In the genomic region with DNA sequence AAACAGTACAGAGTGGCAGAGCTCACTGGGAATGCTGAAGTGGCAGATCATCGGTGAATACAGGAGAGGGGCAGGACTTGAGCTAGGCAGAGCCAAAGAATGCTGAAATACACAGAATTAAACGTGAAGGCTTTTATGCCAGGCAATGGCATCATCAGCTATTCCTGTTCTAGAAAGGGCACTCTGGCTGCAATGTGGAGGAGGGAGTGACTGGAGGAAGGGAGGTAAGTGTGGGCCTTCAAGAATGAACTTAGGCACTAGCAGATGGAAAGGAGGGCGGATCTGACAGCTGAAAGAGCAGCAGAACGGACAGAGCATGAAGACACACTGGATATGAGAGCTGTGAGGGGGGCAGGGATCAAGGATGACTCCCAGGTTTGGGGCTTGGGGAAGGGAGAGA, we compare ENCODE assay signal across 27 cellular contexts.
"Had no signal": no experiment of that assay in that cellular context is flagged by ENCODE, and none has a peak within 500 bp of the region (broad histone marks: within the 10 kb centered on the region; RNA-seq: fewer than 3 reads in every experiment).

No MANE protein-coding gene starts in this region.

- H3K27me3 Mint-ChIP-seq: activated CD4-positive, alpha-beta memory T cell treated with anti-CD3 and anti-CD28 coated beads for 36 hours; activated naive CD8-positive, alpha-beta T cell treated with anti-CD3 and anti-CD28 coated beads, Interleukin-2, amount 10 ng/mL, durations not matched to agents 7 days and 5 days; activated T-cell treated with anti-CD3 and anti-CD28 coated beads, Interleukin-2, amount 50 U/mL, for 24 hours had no signal

- H3K4me3 Mint-ChIP-seq: activated CD4-positive, alpha-beta memory T cell treated with anti-CD3 and anti-CD28 coated beads for 36 hours; activated CD4-positive, alpha-beta T cell treated with anti-CD3 and anti-CD28 coated beads for 36 hours; activated CD4-positive, alpha-beta T cell treated with anti-CD3 and anti-CD28 coated beads, Interleukin-2, amount 10 ng/mL, durations not matched to agents 24 days and 14 days; activated naive CD4-positive, alpha-beta T cell treated with anti-CD3 and anti-CD28 coated beads, Interleukin-2, amount 10 ng/mL, durations not matched to agents 7 days and 5 days; activated naive CD8-positive, alpha-beta T cell treated with anti-CD3 and anti-CD28 coated beads, Interleukin-2, amount 10 ng/mL, durations not matched to agents 7 days and 5 days; activated T-cell treated with anti-CD3 and anti-CD28 coated beads, Interleukin-2, amount 50 U/mL, for 24 hours; activated T-cell treated with anti-CD3 and anti-CD28 coated beads, Interleukin-2, amount 50 U/mL, for 72 hours; brain had no signal

- ATAC-seq: activated CD4-positive, alpha-beta T cell treated with anti-CD3 and anti-CD28 coated beads for 36 hours; activated naive CD4-positive, alpha-beta T cell treated with anti-CD3 and anti-CD28 coated beads, Interleukin-2, amount 50 U/mL, for 72 hours; activated T-cell treated with anti-CD3 and anti-CD28 coated beads, Interleukin-2, amount 50 U/mL, for 72 hours; gastroesophageal sphincter had no signal

- DNase-seq: activated CD4-positive, alpha-beta memory T cell treated with anti-CD3 and anti-CD28 coated beads for 36 hours; activated CD4-positive, alpha-beta T cell treated with anti-CD3 and anti-CD28 coated beads for 36 hours; activated CD4-positive, alpha-beta T cell treated with anti-CD3 and anti-CD28 coated beads, Interleukin-2, amount 10 ng/mL, durations not matched to agents 24 days and 14 days; activated CD4-positive, CD25-positive, alpha-beta regulatory T cell; activated CD4-positive, CD25-positive, alpha-beta regulatory T cell treated with anti-CD3 and anti-CD28 coated beads, Interleukin-2, amount 50 U/mL, for 72 hours; activated CD8-positive, alpha-beta memory T cell treated with anti-CD3 and anti-CD28 coated beads, Interleukin-2, amount 50 U/mL, for 48 hours; activated gamma-delta T cell; activated naive CD4-positive, alpha-beta T cell; activated naive CD4-positive, alpha-beta T cell treated with anti-CD3 and anti-CD28 coated beads, Interleukin-2, amount 10 ng/mL, durations not matched to agents 7 days and 5 days; activated naive CD8-positive, alpha-beta T cell treated with anti-CD3 and anti-CD28 coated beads, Interleukin-2, amount 10 ng/mL, durations not matched to agents 7 days and 5 days; activated T-cell treated with anti-CD3 and anti-CD28 coated beads for 4 hours; activated T-cell treated with anti-CD3 and anti-CD28 coated beads, Interleukin-2, amount 50 U/mL, for 24 hours; activated T-cell treated with anti-CD3 and anti-CD28 coated beads, Interleukin-2, amount 50 U/mL, for 72 hours; central memory CD4-positive, alpha-beta T cell; cerebellar nuclear complex; colonic mucosa; effector CD8-positive, alpha-beta T cell; esophagus squamous epithelium; foreskin melanocyte; T-helper 2 cell had no signal

- H3K9me3 Mint-ChIP-seq: activated CD4-positive, alpha-beta memory T cell treated with anti-CD3 and anti-CD28 coated beads for 36 hours; activated CD4-positive, alpha-beta T cell treated with anti-CD3 and anti-CD28 coated beads, Interleukin-2, amount 10 ng/mL, durations not matched to agents 24 days and 14 days; activated naive CD4-positive, alpha-beta T cell treated with anti-CD3 and anti-CD28 coated beads, Interleukin-2, amount 10 ng/mL, durations not matched to agents 7 days and 5 days; activated naive CD4-positive, alpha-beta T cell treated with anti-CD3 and anti-CD28 coated beads, Interleukin-2, amount 50 U/mL, for 72 hours; activated naive CD8-positive, alpha-beta T cell treated with anti-CD3 and anti-CD28 coated beads, Interleukin-2, amount 10 ng/mL, durations not matched to agents 7 days and 5 days; activated T-cell treated with anti-CD3 and anti-CD28 coated beads, Interleukin-2, amount 50 U/mL, for 24 hours; activated T-cell treated with anti-CD3 and anti-CD28 coated beads, Interleukin-2, amount 50 U/mL, for 72 hours; brain had no signal

- H3K9me3 ChIP-seq: ascending aorta, breast epithelium, colonic mucosa, esophagus squamous epithelium, gastroesophageal sphincter had no signal

- H3K27me3 ChIP-seq: ascending aorta, breast epithelium, cardiac muscle cell, colonic mucosa had no signal

- H3K36me3 ChIP-seq: ascending aorta, breast epithelium, cardiac muscle cell, colonic mucosa, esophagus squamous epithelium, gastroesophageal sphincter had no signal

- H3K4me1 ChIP-seq: ascending aorta, breast epithelium, esophagus squamous epithelium, gastroesophageal sphincter had no signal

- H3K4me3 ChIP-seq: ascending aorta, breast epithelium, cardiac muscle cell, colonic mucosa, esophagus squamous epithelium, gastroesophageal sphincter had no signal

- H3K27ac Mint-ChIP-seq: activated CD4-positive, alpha-beta memory T cell treated with anti-CD3 and anti-CD28 coated beads for 36 hours; activated CD4-positive, alpha-beta T cell treated with anti-CD3 and anti-CD28 coated beads for 36 hours; activated CD4-positive, alpha-beta T cell treated with anti-CD3 and anti-CD28 coated beads, Interleukin-2, amount 10 ng/mL, durations not matched to agents 24 days and 14 days; activated naive CD4-positive, alpha-beta T cell treated with anti-CD3 and anti-CD28 coated beads, Interleukin-2, amount 10 ng/mL, durations not matched to agents 7 days and 5 days; activated naive CD4-positive, alpha-beta T cell treated with anti-CD3 and anti-CD28 coated beads, Interleukin-2, amount 50 U/mL, for 72 hours; activated naive CD8-positive, alpha-beta T cell treated with anti-CD3 and anti-CD28 coated beads, Interleukin-2, amount 10 ng/mL, durations not matched to agents 7 days and 5 days; activated T-cell treated with anti-CD3 and anti-CD28 coated beads, Interleukin-2, amount 50 U/mL, for 24 hours; activated T-cell treated with anti-CD3 and anti-CD28 coated beads, Interleukin-2, amount 50 U/mL, for 72 hours; brain had no signal

- H3K4me1 Mint-ChIP-seq: activated CD4-positive, alpha-beta T cell treated with anti-CD3 and anti-CD28 coated beads for 36 hours; activated CD4-positive, alpha-beta T cell treated with anti-CD3 and anti-CD28 coated beads, Interleukin-2, amount 10 ng/mL, durations not matched to agents 24 days and 14 days; activated naive CD4-positive, alpha-beta T cell treated with anti-CD3 and anti-CD28 coated beads, Interleukin-2, amount 10 ng/mL, durations not matched to agents 7 days and 5 days; activated naive CD8-positive, alpha-beta T cell treated with anti-CD3 and anti-CD28 coated beads, Interleukin-2, amount 10 ng/mL, durations not matched to agents 7 days and 5 days; brain had no signal

- H3K27ac ChIP-seq: ascending aorta, breast epithelium, cardiac muscle cell, colonic mucosa, epithelial cell of prostate, esophagus squamous epithelium, gastroesophageal sphincter had no signal
